Comparison of ENCODE assay signal across 15 cellular contexts in the genomic region with DNA sequence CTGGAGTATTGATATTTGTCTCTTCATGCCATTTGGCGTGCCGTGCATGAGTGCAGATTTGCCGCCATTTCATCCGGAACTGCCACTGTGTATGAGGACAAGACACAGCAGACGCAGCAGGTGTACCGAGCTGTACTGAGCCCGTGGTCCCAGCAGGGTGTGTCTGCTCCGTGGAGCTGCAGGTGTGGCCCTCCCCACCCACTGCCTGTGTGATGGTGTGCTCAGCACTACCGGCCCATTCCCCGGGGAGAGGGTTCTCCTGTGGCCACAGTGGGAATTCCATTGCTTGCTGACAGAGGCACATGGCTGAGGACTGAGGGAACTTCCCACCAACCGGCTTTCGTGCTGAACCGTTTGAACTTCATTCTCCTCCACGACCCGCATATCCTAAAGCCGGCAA. TPM values are rescaled to one million over a fixed set of nuclear protein-coding genes. Genes with fewer than 3 reads are reported as not detected.
DNase-seq lines count a peak whose midpoint lies in the region; ATAC-seq and TF ChIP-seq lines count a peak whose summit lies in the region.
"Had no signal": no experiment of that assay in that cellular context is flagged by ENCODE, and none has a peak within 500 bp of the region (broad histone marks: within the 10 kb centered on the region; RNA-seq: fewer than 3 reads in every experiment).

No MANE protein-coding gene starts in this region.

- H4K8ac ChIP-seq in neuronal stem cell (ENCODE audit: low read depth, low read length) = no peak overlapping the region

- H4K91ac ChIP-seq in neuronal stem cell (ENCODE audit: low read depth, low read length, poor library complexity) = no peak overlapping the region

- no peak for TF ChIP-seq CTCF in heart right ventricle (IDR thresholded peaks at IDR 0.05)

- no peak for ATAC-seq in Right ventricle myocardium superior (ENCODE audit: poor library complexity)
- no peak for ATAC-seq in heart right ventricle
- ATAC-seq in GM21723 (IDR thresholded peaks at IDR 0.05; ENCODE audit: unreplicated experiment) = no peak
- no peak for ATAC-seq in GM18907 (IDR thresholded peaks at IDR 0.05; ENCODE audit: unreplicated experiment)

- no peak overlapping the region for H2BK5ac ChIP-seq in neuronal stem cell (ENCODE audit: low read length)

- H3K4me1 ChIP-seq in heart right ventricle = peaks cover 0 to 32% (median 12%) of the 10 kb centered on the region in 9 donors
- H3K4me1 ChIP-seq in neuronal stem cell (ENCODE audit: control insufficient read depth in 2 of 2, insufficient read depth in 1 of 2, low read depth in 1 of 2, low read length in 2 of 2) = no peaks in the 10 kb centered on the region

- no peak overlapping the region for H3K4me2 ChIP-seq in neuronal stem cell (ENCODE audit: insufficient read depth, low read length, poor library complexity, severe bottlenecking)

- H3K27ac ChIP-seq in heart right ventricle (no peak overlapping the region), neuronal stem cell (replicated peaks; ENCODE audit: low read length) (no peak overlapping the region)
- H3K27ac ChIP-seq: C4-2B, HL-60 had no signal

- no peak overlapping the region for H3K9ac ChIP-seq in neuronal stem cell (ENCODE audit: low read depth, low read length, poor library complexity)

- H3K36me3 ChIP-seq in heart right ventricle (no peaks in the 10 kb centered on the region), neuronal stem cell (replicated peaks in 1 of 2; ENCODE audit: control insufficient read depth in 2 of 2, insufficient read depth in 2 of 2, low read length in 2 of 2) (no peaks in the 10 kb centered on the region)

- no peak overlapping the region for H2AK5ac ChIP-seq in neuronal stem cell (ENCODE audit: low read depth, low read length)

- H3K27me3 ChIP-seq in heart right ventricle (peaks cover 0 to 12% (median 0%) of the 10 kb centered on the region in 7 donors), neuronal stem cell (ENCODE audit: control insufficient read depth in 3 of 3, insufficient read depth in 3 of 3, low read depth in 1 of 3, low read length in 3 of 3) (peaks cover 0 to 19% (median 0%) of the 10 kb centered on the region in 3 experiments)

- DNase-seq in Right ventricle myocardium superior (peak; percentile 24), heart right ventricle (no peak), NCI-H69 (lab: John Stamatoyannopoulos, UW) (peak; percentile 41), neuronal stem cell (ENCODE audit: low spot score) (no peak)
- DNase-seq in stimulated activated CD4-positive, alpha-beta T cell treated with anti-CD3 and anti-CD28 coated beads, Interleukin-2, amount 100 ng/mL, for 48 hours = no peak
- DNase-seq: CD4-positive, alpha-beta memory T cell; DMS153; DMS79 treated with DMSO at 0.1 percent for 48 hours; EL; GOT3; HCEC 1CT had no signal

- H2BK120ac ChIP-seq in neuronal stem cell (ENCODE audit: low read depth, low read length) = no peak overlapping the region

- H3K18ac ChIP-seq in neuronal stem cell (ENCODE audit: low read length) = peak overlapping the region; percentile 32

- no peak overlapping the region for H2BK15ac ChIP-seq in neuronal stem cell (ENCODE audit: low read length)

- peaks cover 5% of the 10 kb centered on the region for H3K79me1 ChIP-seq in neuronal stem cell (ENCODE audit: low read depth, low read length)

- H3K4ac ChIP-seq in neuronal stem cell (ENCODE audit: low read length) = no peak overlapping the region

- H3K23ac ChIP-seq in neuronal stem cell (ENCODE audit: low read depth, low read length, poor library complexity) = no peak overlapping the region

- no peak overlapping the region for H2BK12ac ChIP-seq in neuronal stem cell (ENCODE audit: low read length)

- H3K9me3 ChIP-seq in heart right ventricle = no peaks in the 10 kb centered on the region
- peaks cover 0 to 2% of the 10 kb centered on the region in 2 donors for H3K9me3 ChIP-seq in neuronal stem cell (replicated peaks in 1 of 2; ENCODE audit: control insufficient read depth in 2 of 2, insufficient read depth in 1 of 2, low read depth in 1 of 2, low read length in 2 of 2)

- WGBS in heart right ventricle, 2 donors = 90 to 95% methylated on average over 16 of the region's 16 CpGs
- WGBS in neuronal stem cell (ENCODE audit: extremely low coverage in 2 of 2, insufficient read length in 2 of 2, insufficient replicate concordance in 1 of 2), 2 donors = no CpG with 5 or more reads among the region's 16 CpGs

- no peak overlapping the region for H2AFZ ChIP-seq in neuronal stem cell (ENCODE audit: low read length)

- H3K4me3 ChIP-seq in heart right ventricle (no peak overlapping the region), neuronal stem cell (ENCODE audit: low read length in 2 of 2) (no peak overlapping the region)

- peak overlapping the region; percentile 78 for H3K14ac ChIP-seq in neuronal stem cell (ENCODE audit: low read length)

- intact Hi-C loops in Right ventricle myocardium superior (cut with DNase I) (no loop called here), heart right ventricle (cut with DNase I) (no loop called here)

RNA-seq across cellular contexts. Expression of gene COL6A1, which starts 34.3 kb away (rescaled TPM):
- total RNA-seq in Right ventricle myocardium superior (173 TPM), heart right ventricle (100 to 1,000 TPM in 5 of 10 donors, 10 to 100 TPM in 5; 71.9 to 260 (median 100) TPM)
- polyA plus RNA-seq in heart right ventricle = 100 to 1,000 TPM; 209 to 388 TPM
- 54.3 TPM for polyA plus RNA-seq in neuronal stem cell (2013, experiment 1 of 2)
- polyA plus RNA-seq in neuronal stem cell (2013, experiment 2 of 2) = 53.4 TPM

Comparison
In these comparisons a context has a peak if more than half of its experiments do, and no peak if none do; other contexts are left out.
1. DNase-seq: peak in Right ventricle myocardium superior (single experiment) and NCI-H69 (single experiment); none in heart right ventricle (0 of 2), neuronal stem cell (single experiment) and stimulated activated CD4-positive, alpha-beta T cell treated with anti-CD3 and anti-CD28 coated beads, Interleukin-2, amount 100 ng/mL, for 48 hours (0 of 2).